7 cellular contexts compared by ENCODE assay signal in the genomic region with DNA sequence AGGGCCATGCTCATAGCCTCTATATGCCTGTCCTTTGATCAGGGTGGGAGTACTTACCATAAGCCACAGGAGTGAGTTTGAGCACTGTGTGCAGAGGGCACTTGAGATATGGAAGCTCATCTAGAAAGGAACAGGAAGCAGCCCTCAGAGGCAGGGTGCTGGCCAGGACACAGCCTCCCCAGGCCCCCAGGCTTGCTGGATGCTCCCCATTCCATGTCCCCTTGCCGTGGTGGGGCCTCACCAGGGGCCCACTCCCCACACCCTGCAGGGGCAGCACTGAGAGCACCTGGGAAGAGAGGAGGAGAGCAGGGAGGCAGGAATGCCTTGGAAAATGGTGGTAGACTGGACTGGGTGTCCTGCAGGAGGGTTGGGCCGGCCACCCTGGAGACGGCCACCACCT. TPM values are rescaled to one million over a fixed set of nuclear protein-coding genes. Genes with fewer than 3 reads are reported as not detected.
"Had no signal": no experiment of that assay in that cellular context is flagged by ENCODE, and none has a peak within 500 bp of the region (broad histone marks: within the 10 kb centered on the region; RNA-seq: fewer than 3 reads in every experiment).

No MANE protein-coding gene starts in this region.

- H3K27ac Mint-ChIP-seq: IgD-negative memory B cell had no signal

- H3K9me3 Mint-ChIP-seq: IgD-negative memory B cell had no signal

- H3K27ac ChIP-seq: HL-60 had no signal

- H3K4me3 ChIP-seq: K562 had no signal

- H3K4me1 Mint-ChIP-seq: IgD-negative memory B cell had no signal

- H3K4me3 Mint-ChIP-seq: IgD-negative memory B cell had no signal

- DNase-seq: IMR-90, KBM-7, KG1 had no signal

RNA-seq across cellular contexts. Expression of a gene that starts 14.3 kb away (rescaled TPM):
- total RNA-seq: HT-29 had no signal

RNA-seq across cellular contexts. Expression of a gene that starts 59.1 kb away (rescaled TPM):
- total RNA-seq: HT-29 had no signal
- polyA plus RNA-seq: IgD-negative memory B cell had no signal
